8 cellular contexts compared by ENCODE assay signal in the genomic region with DNA sequence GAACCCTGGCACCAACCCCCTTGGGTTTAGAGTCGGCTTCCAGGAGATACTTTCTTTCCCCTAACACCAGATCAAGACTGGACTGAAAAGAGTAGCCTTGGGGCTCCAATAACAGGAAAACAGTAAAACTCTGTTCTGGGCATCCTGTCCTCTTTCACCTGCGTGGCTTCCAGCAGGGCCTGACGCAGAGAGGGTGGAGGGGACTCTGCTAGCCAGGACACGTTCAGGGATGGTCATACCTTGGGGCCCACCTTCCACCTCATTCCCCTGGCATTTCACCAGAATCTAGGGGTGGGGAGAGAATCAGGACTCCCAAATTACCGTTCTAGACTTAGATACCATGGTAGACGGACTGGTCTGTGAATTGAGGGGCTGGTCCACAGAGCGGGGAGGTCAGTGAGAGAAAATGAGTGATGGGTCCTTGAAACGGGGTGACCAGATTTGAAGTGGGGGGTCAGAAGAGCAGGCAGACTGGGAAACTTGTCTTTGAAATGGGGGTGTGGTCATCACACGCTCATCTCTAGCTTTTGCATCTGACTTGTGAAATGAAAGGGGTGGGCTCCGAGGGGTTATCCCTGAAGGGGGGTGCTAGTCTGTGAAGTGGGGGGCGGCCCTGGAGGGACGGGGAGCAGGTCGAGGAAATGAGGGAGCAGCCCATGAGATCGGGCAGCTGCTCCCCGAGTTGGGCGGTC. TPM values are rescaled to one million over a fixed set of nuclear protein-coding genes. Genes with fewer than 3 reads are reported as not detected.
DNase-seq lines count a peak whose midpoint lies in the region; ATAC-seq and TF ChIP-seq lines count a peak whose summit lies in the region.

No MANE protein-coding gene starts in this region.

- H3K4me1 ChIP-seq in mammary epithelial cell (ENCODE audit: insufficient read depth, low read length) (peaks cover 35% of the 10 kb centered on the region), upper lobe of left lung (peaks cover 53 to 77% (median 66%) of the 10 kb centered on the region in 4 donors)

- peaks cover 59% of the 10 kb centered on the region for H3K79me2 ChIP-seq in mammary epithelial cell (ENCODE audit: insufficient read depth, low read length)

- H3K9me3 ChIP-seq in mammary epithelial cell (replicated peaks; ENCODE audit: insufficient read depth, low read length) (no peaks in the 10 kb centered on the region), upper lobe of left lung (no peaks in the 10 kb centered on the region)

- 1% methylated on average over 8 of the region's 16 CpGs for WGBS in mammary epithelial cell (ENCODE audit: low coverage, missing lambda C conversion rate)
- WGBS in upper lobe of left lung, 2 donors = 14 to 25% methylated on average over 14 of the region's 16 CpGs

- dilution Hi-C loops in mammary epithelial cell (cut with HindIII; ENCODE audit: low sequenced_read_pairs) = loop anchor here (5.0 to 10.0 kb wide), 5 partner anchors 37 to 150 kb away; a partner anchor contains a TSS

- ATAC-seq in memory B cell (ENCODE audit: low read depth) = no peak
- ATAC-seq in upper lobe of left lung (ENCODE audit: low FRiP score in 2 of 2) = no peak

- no peak overlapping the region for H2AFZ ChIP-seq in mammary epithelial cell (ENCODE audit: low read depth, low read length)

- no peaks in the 10 kb centered on the region for H4K20me1 ChIP-seq in mammary epithelial cell (ENCODE audit: insufficient read depth, low read length)

- no peak for TF ChIP-seq EP300 in upper lobe of left lung (IDR thresholded peaks at IDR 0.05)

- no peaks in the 10 kb centered on the region for H3K36me3 ChIP-seq in mammary epithelial cell (ENCODE audit: insufficient read depth, low read length)
- H3K36me3 ChIP-seq in upper lobe of left lung = no peaks in the 10 kb centered on the region

- in situ Hi-C loops in mammary epithelial cell (cut with MboI; ENCODE audit: low sequenced_read_pairs in 2 of 2) = loop anchor here (5.0 to 10.0 kb wide), 3 partner anchors 32 to 50 kb away; no protein-coding TSS in a partner anchor

- TF ChIP-seq CTCF in mammary epithelial cell (conservative IDR thresholded peaks at IDR 0.05 in 1 of 2, IDR thresholded peaks at IDR 0.05 in 1 of 2; ENCODE audit: extremely low read depth in 1 of 2, insufficient read depth in 1 of 2, low read depth in 1 of 2, low read length in 2 of 2) = no peak
- TF ChIP-seq CTCF in upper lobe of left lung (IDR thresholded peaks at IDR 0.05) = no peak

- peak overlapping the region; percentile 88 for H3K4me3 Mint-ChIP-seq in activated T-cell treated with anti-CD3 and anti-CD28 coated beads, Interleukin-2, amount 50 U/mL, for 24 hours
- peak overlapping the region; percentile 84 for H3K4me3 Mint-ChIP-seq in memory B cell

- H3K27ac ChIP-seq in mammary epithelial cell (ENCODE audit: insufficient read depth, low read depth, low read length) = peak overlapping the region; percentile 89
- H3K27ac ChIP-seq in upper lobe of left lung = peak overlapping the region; percentile 91 to 99 (median 96)

- peak overlapping the region; percentile 92 for H3K4me2 ChIP-seq in mammary epithelial cell (ENCODE audit: insufficient read depth, low read depth, low read length)

- no peak for DNase-seq in activated T-cell treated with anti-CD3 and anti-CD28 coated beads, Interleukin-2, amount 50 U/mL, for 24 hours
- no peak for DNase-seq in activated T-cell treated with anti-CD3 and anti-CD28 coated beads for 4 hours
- peak; percentile 95 for DNase-seq in mammary epithelial cell
- DNase-seq in memory B cell (ENCODE audit: low spot score in 2 of 2) = no peak
- no peak for DNase-seq in upper lobe of left lung
- no peak for DNase-seq in NCI-H2196 (lab: John Stamatoyannopoulos, UW; ENCODE audit: unreplicated experiment)
- no peak for DNase-seq in head of caudate nucleus
- no peak for DNase-seq in NCI-H128 (lab: John Stamatoyannopoulos, UW; ENCODE audit: unreplicated experiment)

- no peak for TF ChIP-seq POLR2A in upper lobe of left lung (IDR thresholded peaks at IDR 0.05)

- peaks cover 15% of the 10 kb centered on the region for H3K36me3 Mint-ChIP-seq in activated T-cell treated with anti-CD3 and anti-CD28 coated beads, Interleukin-2, amount 50 U/mL, for 24 hours (ENCODE audit: low read depth)
- no peaks in the 10 kb centered on the region for H3K36me3 Mint-ChIP-seq in memory B cell

- CTCF ChIA-PET in mammary epithelial cell (lab: Charles Lee; ENCODE audit: low non-redundant PET) = interaction anchor here (0.6 to 1.2 kb wide), 3 partner anchors 35 to 276 kb away, joined by 3 to 7 read pairs (median 6); a partner anchor contains a TSS

- peak overlapping the region; percentile 94 for H3K27ac Mint-ChIP-seq in activated T-cell treated with anti-CD3 and anti-CD28 coated beads, Interleukin-2, amount 50 U/mL, for 24 hours
- H3K27ac Mint-ChIP-seq in memory B cell = no peak overlapping the region

- H3K27me3 ChIP-seq in mammary epithelial cell (ENCODE audit: insufficient read depth, low read length) (no peaks in the 10 kb centered on the region), upper lobe of left lung (no peaks in the 10 kb centered on the region)

- intact Hi-C loops in mammary epithelial cell (cut with micrococcal nuclease) (loop anchor here (1.0 to 5.0 kb wide), 4 partner anchors 27 to 327 kb away; a partner anchor contains a TSS), head of caudate nucleus (cut with DNase I) (loop anchor here (2.0 kb wide), 1 partner anchor 36 kb away; no protein-coding TSS in a partner anchor)

- no TSS peak for BruUV-seq in mammary epithelial cell (replicated peaks; lab: Mats Ljungman, UMichigan)

- H3K9me3 Mint-ChIP-seq in activated T-cell treated with anti-CD3 and anti-CD28 coated beads, Interleukin-2, amount 50 U/mL, for 24 hours = no peaks in the 10 kb centered on the region
- H3K9me3 Mint-ChIP-seq in memory B cell = no peaks in the 10 kb centered on the region

- peak overlapping the region; percentile 95 for H3K9ac ChIP-seq in mammary epithelial cell (ENCODE audit: insufficient read depth, low read length)

- no peaks in the 10 kb centered on the region for H3K27me3 Mint-ChIP-seq in activated T-cell treated with anti-CD3 and anti-CD28 coated beads, Interleukin-2, amount 50 U/mL, for 24 hours
- H3K27me3 Mint-ChIP-seq in memory B cell = peaks cover 21% of the 10 kb centered on the region

- H3K4me3 ChIP-seq in mammary epithelial cell (replicated peaks in 1 of 3; ENCODE audit: insufficient read depth in 1 of 3, low read depth in 2 of 3, low read length in 3 of 3) = peak overlapping the region; percentile 58 to 85 (median 66)
- H3K4me3 ChIP-seq in upper lobe of left lung = peak overlapping the region; percentile 79 to 96 (median 93)

- peaks cover 55% of the 10 kb centered on the region for H3K4me1 Mint-ChIP-seq in activated T-cell treated with anti-CD3 and anti-CD28 coated beads, Interleukin-2, amount 50 U/mL, for 24 hours (ENCODE audit: low read depth)
- peaks cover 19% of the 10 kb centered on the region for H3K4me1 Mint-ChIP-seq in memory B cell

RNA-seq across cellular contexts. Expression of a gene that starts 0.9 kb away (rescaled TPM):
- total RNA-seq in mammary epithelial cell (100 to 1,000 TPM; 155 to 477 TPM), upper lobe of left lung (100 to 1,000 TPM in 4 of 6 donors, 10 to 100 TPM in 2; 67.8 to 210 (median 116) TPM)
- polyA plus RNA-seq in mammary epithelial cell = 166 TPM
- 597 TPM for polyA minus RNA-seq in mammary epithelial cell

RNA-seq across cellular contexts. Expression of a gene that starts 27.0 kb away (rescaled TPM):
- total RNA-seq in mammary epithelial cell = 1,000 to 10,000 TPM in 1 of 2 donors, under 1 TPM in 1; under 0.01 to 1,580 TPM
- polyA plus RNA-seq in mammary epithelial cell = under 0.01 TPM
- under 0.01 TPM for polyA minus RNA-seq in mammary epithelial cell
- total RNA-seq in upper lobe of left lung = over 10,000 TPM in 1 of 6 donors, 1,000 to 10,000 TPM in 1, under 1 TPM in 4; under 0.01 to 11,449 (median under 0.01) TPM

RNA-seq across cellular contexts. Expression of a gene that starts 28.4 kb away (rescaled TPM):
- total RNA-seq in mammary epithelial cell (1,000 to 10,000 TPM in 1 of 2 donors, under 1 TPM in 1; under 0.01 to 1,952 TPM), upper lobe of left lung (1,000 to 10,000 TPM in 2 of 6 donors, under 1 TPM in 4; under 0.01 to 4,461 (median under 0.01) TPM)
- under 0.01 TPM for polyA plus RNA-seq in mammary epithelial cell
- under 0.01 TPM for polyA minus RNA-seq in mammary epithelial cell

RNA-seq across cellular contexts. Expression of a gene that starts 37.5 kb away (rescaled TPM):
- under 1 TPM; 0.42 to 0.83 TPM for total RNA-seq in mammary epithelial cell
- 0.77 TPM for polyA plus RNA-seq in mammary epithelial cell
- polyA minus RNA-seq in mammary epithelial cell = not detected
- total RNA-seq in upper lobe of left lung = 1 to 10 TPM in 5 of 6 donors, under 1 TPM in 1; 1.00 to 5.2 (median 2.9) TPM
